In the genomic region with DNA sequence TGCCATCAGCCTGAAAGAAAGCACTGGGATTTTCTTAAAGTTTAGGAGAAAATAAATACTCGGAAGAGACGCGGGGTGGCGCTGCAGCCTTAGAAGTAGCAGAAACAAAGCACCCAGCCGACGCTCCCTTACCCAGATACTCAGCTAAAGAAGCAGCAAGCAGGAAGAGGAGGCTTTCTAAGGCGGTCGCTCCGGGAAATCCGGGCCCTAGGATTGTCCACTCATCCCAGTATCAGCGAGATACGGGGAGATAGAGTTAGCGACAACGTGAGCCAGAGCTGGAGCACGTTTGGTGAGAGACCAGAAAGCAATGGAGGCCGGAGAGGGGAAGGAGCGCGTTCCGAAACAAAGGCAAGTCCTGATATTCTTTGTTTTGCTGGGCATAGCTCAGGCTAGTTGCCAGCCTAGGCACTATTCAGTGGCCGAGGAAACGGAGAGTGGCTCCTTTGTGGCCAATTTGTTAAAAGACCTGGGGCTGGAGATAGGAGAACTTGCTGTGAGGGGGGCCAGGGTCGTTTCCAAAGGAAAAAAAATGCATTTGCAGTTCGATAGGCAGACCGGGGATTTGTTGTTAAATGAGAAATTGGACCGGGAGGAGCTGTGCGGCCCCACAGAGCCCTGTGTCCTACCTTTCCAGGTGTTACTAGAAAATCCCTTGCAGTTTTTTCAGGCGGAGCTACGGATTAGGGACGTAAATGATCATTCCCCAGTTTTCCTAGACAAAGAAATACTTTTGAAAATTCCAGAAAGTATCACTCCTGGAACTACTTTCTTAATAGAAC, we compare ENCODE assay signal across 8 cellular contexts. TPM values are rescaled to one million over a fixed set of nuclear protein-coding genes. Genes with fewer than 3 reads are reported as not detected.
DNase-seq lines count a peak whose midpoint lies in the region; ATAC-seq and TF ChIP-seq lines count a peak whose summit lies in the region.

A gene (plus strand): TSS at position 135 of the 782 bp plus-strand sequence. CDS start 176 bp downstream, at position 311.

- H3K9me3 Mint-ChIP-seq in natural killer cell, result peaks cover 6 to 11% of the 10 kb centered on the region in 2 donors

- H3K36me3 Mint-ChIP-seq in natural killer cell, result peaks cover 2% of the 10 kb centered on the region

- H3K27me3 Mint-ChIP-seq in natural killer cell (ENCODE audit: low read depth in 2 of 2), result peaks cover 0 to 11% of the 10 kb centered on the region in 2 donors

- TF ChIP-seq CTCF in foreskin keratinocyte (conservative IDR thresholded peaks at IDR 0.05) (peak; percentile 41), natural killer cell (IDR thresholded peaks at IDR 0.05) (no peak)

- H3K27ac Mint-ChIP-seq in natural killer cell, result no peak within 1 kb of the TSS

- DNase-seq in ACHN, result peak; percentile 3
- DNase-seq in HuH-7.5 (ENCODE audit: low spot score), result peak; percentile 69
- DNase-seq in SK-MEL-5 (ENCODE audit: low read depth, low spot score), result peak; percentile 65
- DNase-seq in foreskin keratinocyte, result peak; percentile 14 to 23
- peak; percentile 15 for DNase-seq in pons (ENCODE audit: low spot score)
- no peak for DNase-seq in natural killer cell
- no peak for DNase-seq in middle frontal gyrus (ENCODE audit: extremely low spot score, low spot score)
- no peak for DNase-seq in NOMO-1 treated with DMSO at 0.1 percent for 48 hours (lab: John Stamatoyannopoulos, UW; ENCODE audit: unreplicated experiment)

- no peaks in the 10 kb centered on the region for H3K4me1 ChIP-seq in foreskin keratinocyte

- ATAC-seq in foreskin keratinocyte (no peak), natural killer cell (no peak)

- H3K4me3 Mint-ChIP-seq in natural killer cell, result no peak within 1 kb of the TSS

- no peaks in the 10 kb centered on the region for H3K27me3 ChIP-seq in foreskin keratinocyte

- in situ Hi-C loops in ACHN (cut with HindIII; ENCODE audit: low pct_ligation_motif_present, low pct_unique_long_range_greater_than_20kb, low sequenced_read_pairs), result no loop called here
- in situ Hi-C loops in SK-MEL-5 (cut with HindIII; ENCODE audit: low pct_unique_long_range_greater_than_20kb, low sequenced_read_pairs), result no loop called here

- H3K27ac ChIP-seq in foreskin keratinocyte, result no peak within 1 kb of the TSS

- intact Hi-C loops in natural killer cell (cut with micrococcal nuclease), result no loop called here

- no peaks in the 10 kb centered on the region for H3K4me1 Mint-ChIP-seq in natural killer cell

RNA-seq across cellular contexts. Expression of the gene that starts here (rescaled TPM):
- 0.95 and 1.8 TPM in 2 replicates for total RNA-seq in SK-MEL-5 (2014; rRNA removed; shearing (Covaris generic))
- 1.9 and 5.8 TPM in 2 replicates for polyA plus RNA-seq in SK-MEL-5 (2015; cell fraction: cytosol; rRNA removed)
- polyA plus RNA-seq in SK-MEL-5 (2015; cell fraction: nucleus; rRNA removed), result 0.47 and 1.2 TPM in 2 replicates
- total RNA-seq in foreskin keratinocyte, result 0.10 and 0.11 TPM in 2 replicates
- 0.02 and 0.09 TPM in 2 replicates for polyA plus RNA-seq in foreskin keratinocyte
- not detected for total RNA-seq in natural killer cell

Comparison
In these comparisons a context has a peak if more than half of its experiments do, and no peak if none do; other contexts are left out.
1. Peak in DNase-seq in foreskin keratinocyte; RNA of the gene not detected or under 1 TPM.
2. DNase-seq: peak in ACHN (single experiment), HuH-7.5 (single experiment), SK-MEL-5 (single experiment) and pons (single experiment); none in natural killer cell (single experiment), middle frontal gyrus (single experiment) and NOMO-1 treated with DMSO at 0.1 percent for 48 hours (single experiment).